8 cellular contexts compared by ENCODE assay signal in the genomic region with DNA sequence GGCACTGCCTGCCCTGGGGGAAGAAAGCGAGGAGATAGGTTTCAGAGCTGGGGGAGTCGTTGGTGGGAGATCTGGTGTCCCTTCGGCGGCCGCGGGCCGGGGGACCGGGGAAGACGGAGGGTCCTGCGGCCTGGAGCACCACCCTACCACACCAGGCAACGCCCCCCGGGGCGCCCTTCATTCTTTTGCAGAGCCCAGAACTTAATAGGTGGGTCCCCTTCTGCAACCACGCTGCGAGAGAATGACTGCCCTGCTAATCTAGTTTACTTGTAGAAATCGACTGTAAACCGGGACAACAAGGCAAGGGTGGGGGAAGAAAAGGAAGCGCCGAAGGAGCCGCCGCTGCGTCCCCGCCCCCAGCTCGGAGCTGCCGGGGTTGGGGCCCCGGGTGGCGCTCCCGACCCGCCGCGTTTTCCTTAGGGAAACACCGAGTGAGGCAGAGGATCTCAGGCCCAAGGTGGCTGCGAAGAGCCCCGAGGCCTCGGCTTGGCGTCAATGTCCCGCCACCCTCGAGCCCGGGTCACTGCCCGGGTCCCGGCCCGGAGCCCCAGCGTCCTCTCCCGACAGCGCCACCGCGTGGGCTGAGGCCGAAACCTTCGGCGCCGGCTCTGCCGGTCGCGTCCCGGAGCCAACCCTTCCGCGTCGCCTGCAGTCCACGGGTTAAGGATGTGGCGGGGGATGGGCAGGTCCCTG. TPM values are rescaled to one million over a fixed set of nuclear protein-coding genes. Genes with fewer than 3 reads are reported as not detected.
DNase-seq lines count a peak whose midpoint lies in the region; ATAC-seq and TF ChIP-seq lines count a peak whose summit lies in the region.

No MANE protein-coding gene starts in this region.

- H3K9me3 ChIP-seq in ES-I3 (ENCODE audit: control insufficient read depth, insufficient read depth, low read length) = no peaks in the 10 kb centered on the region
- no peaks in the 10 kb centered on the region for H3K9me3 ChIP-seq in HEK293 (ENCODE audit: control insufficient read depth, insufficient read depth, low read depth, low read length)
- no peaks in the 10 kb centered on the region for H3K9me3 ChIP-seq in right atrium auricular region

- H3K4me3 ChIP-seq in HEK293 (ENCODE audit: low read depth, low read length) (peak overlapping the region; percentile 41), right atrium auricular region (peak overlapping the region; percentile 8 to 49)

- intact Hi-C loops in posterior cingulate gyrus (cut with DNase I) = loop anchor here (5.0 to 10.0 kb wide), 4 partner anchors 282 to 1146 kb away; no protein-coding TSS in a partner anchor

- H3K9ac ChIP-seq in ES-I3 (ENCODE audit: low read depth, low read length) = peak overlapping the region; percentile 71

- H3K36me3 ChIP-seq in ES-I3 (ENCODE audit: insufficient read depth, low read length) (no peaks in the 10 kb centered on the region), HEK293 (ENCODE audit: control insufficient read depth in 2 of 2, insufficient read depth in 1 of 2, low read length in 2 of 2) (no peaks in the 10 kb centered on the region), right atrium auricular region (no peaks in the 10 kb centered on the region)

- peaks cover 8% of the 10 kb centered on the region for H3K4me1 ChIP-seq in ES-I3 (ENCODE audit: insufficient read depth, low read length)
- H3K4me1 ChIP-seq in HEK293 (ENCODE audit: control insufficient read depth, insufficient read depth, low read length) = peaks cover 4% of the 10 kb centered on the region; the same call in 1 of the 2 replicates
- H3K4me1 ChIP-seq in right atrium auricular region = peaks cover 0 to 38% of the 10 kb centered on the region in 2 donors

- TF ChIP-seq CTCF in HEK293 (tag by site-specific recombination; IDR thresholded peaks at IDR 0.05) = peak; percentile 54
- TF ChIP-seq CTCF in right atrium auricular region (IDR thresholded peaks at IDR 0.05) = peak; percentile 51 to 80

- CTCF ChIA-PET in HEK293 (lab: Yijun Ruan, JAX) = interaction anchor here (0.7 to 1.5 kb wide), 3 partner anchors 9 to 499 kb away, joined by 3 to 10 read pairs (median 4); no protein-coding TSS in a partner anchor

- DNase-seq in NOMO-1 treated with DMSO at 0.1 percent for 48 hours (lab: John Stamatoyannopoulos, UW; ENCODE audit: unreplicated experiment) (peak; percentile 64), anterior cingulate cortex (lab: John Stamatoyannopoulos, UW) (peak in 41 of 58 donors; percentile 23 to 71 (median 45)), right atrium auricular region (ENCODE audit: low spot score) (no peak), posterior cingulate gyrus (peak in 8 of 10 donors; percentile 69 to 95 (median 76))

- POLR2A ChIA-PET in HEK293 (lab: Yijun Ruan, JAX) = interaction anchor here (0.6 to 1.6 kb wide), 2 partner anchors 11 to 121 kb away, joined by 3 to 5 read pairs; no protein-coding TSS in a partner anchor

- peak overlapping the region; percentile 61; the same call in 1 of the 2 replicates for H3K27ac ChIP-seq in HEK293 (ENCODE audit: extremely low read depth, low read depth, low read length)
- H3K27ac ChIP-seq in right atrium auricular region = no peak overlapping the region

- H3K27me3 ChIP-seq in right atrium auricular region = peaks cover 51 to 71% of the 10 kb centered on the region in 2 donors

- ATAC-seq in GM21825 (IDR thresholded peaks at IDR 0.05; ENCODE audit: unreplicated experiment) = no peak
- ATAC-seq in HG03520 (IDR thresholded peaks at IDR 0.05; ENCODE audit: unreplicated experiment) = no peak

TF ChIP-seq in HEK293, 187 proteins besides CTCF, POLR2A, EP300 and RAD21:
- TF ChIP-seq, protein P1, sequence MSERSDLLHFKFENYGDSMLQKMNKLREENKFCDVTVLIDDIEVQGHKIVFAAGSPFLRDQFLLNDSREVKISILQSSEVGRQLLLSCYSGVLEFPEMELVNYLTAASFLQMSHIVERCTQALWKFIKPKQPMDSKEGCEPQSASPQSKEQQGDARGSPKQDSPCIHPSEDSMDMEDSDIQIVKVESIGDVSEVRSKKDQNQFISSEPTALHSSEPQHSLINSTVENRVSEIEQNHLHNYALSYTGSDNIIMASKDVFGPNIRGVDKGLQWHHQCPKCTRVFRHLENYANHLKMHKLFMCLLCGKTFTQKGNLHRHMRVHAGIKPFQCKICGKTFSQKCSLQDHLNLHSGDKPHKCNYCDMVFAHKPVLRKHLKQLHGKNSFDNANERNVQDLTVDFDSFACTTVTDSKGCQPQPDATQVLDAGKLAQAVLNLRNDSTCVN (tag by site-specific recombination; optimal IDR thresholded peaks at IDR 0.05) = peak; percentile 17
- peak; percentile 49; the same call in 1 of the 2 replicates for TF ChIP-seq ZBTB20 (tag by site-specific recombination; IDR thresholded peaks at IDR 0.05)
- no peak for TF ChIP-seq BCL11A (tag by site-specific recombination; IDR thresholded peaks at IDR 0.05; ENCODE audit: low read depth)
- TF ChIP-seq ZBTB17 (tag by site-specific recombination; IDR thresholded peaks at IDR 0.05) = 0 out of 2 replicates have a peak, but pooled peaks have one; percentile 31
- peak; percentile 68 for TF ChIP-seq ZSCAN30 (tag by site-specific recombination; IDR thresholded peaks at IDR 0.05)
- peak; percentile 28 for TF ChIP-seq ZNF654 (tag by site-specific recombination; IDR thresholded peaks at IDR 0.05; ENCODE audit: low read depth)
- no peak for TF ChIP-seq SP2 (tag by site-specific recombination; IDR thresholded peaks at IDR 0.05)
- TF ChIP-seq, protein P2, sequence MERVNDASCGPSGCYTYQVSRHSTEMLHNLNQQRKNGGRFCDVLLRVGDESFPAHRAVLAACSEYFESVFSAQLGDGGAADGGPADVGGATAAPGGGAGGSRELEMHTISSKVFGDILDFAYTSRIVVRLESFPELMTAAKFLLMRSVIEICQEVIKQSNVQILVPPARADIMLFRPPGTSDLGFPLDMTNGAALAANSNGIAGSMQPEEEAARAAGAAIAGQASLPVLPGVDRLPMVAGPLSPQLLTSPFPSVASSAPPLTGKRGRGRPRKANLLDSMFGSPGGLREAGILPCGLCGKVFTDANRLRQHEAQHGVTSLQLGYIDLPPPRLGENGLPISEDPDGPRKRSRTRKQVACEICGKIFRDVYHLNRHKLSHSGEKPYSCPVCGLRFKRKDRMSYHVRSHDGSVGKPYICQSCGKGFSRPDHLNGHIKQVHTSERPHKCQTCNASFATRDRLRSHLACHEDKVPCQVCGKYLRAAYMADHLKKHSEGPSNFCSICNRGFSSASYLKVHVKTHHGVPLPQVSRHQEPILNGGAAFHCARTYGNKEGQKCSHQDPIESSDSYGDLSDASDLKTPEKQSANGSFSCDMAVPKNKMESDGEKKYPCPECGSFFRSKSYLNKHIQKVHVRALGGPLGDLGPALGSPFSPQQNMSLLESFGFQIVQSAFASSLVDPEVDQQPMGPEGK (tag by site-specific recombination; IDR thresholded peaks at IDR 0.05) = peak; percentile 43
TF ChIP-seq in HEK293: peak in this region for 6.

RNA-seq across cellular contexts. Expression of a gene that starts 5.4 kb away (rescaled TPM):
- 1 to 10 TPM; 1.0 to 1.2 TPM for total RNA-seq in right atrium auricular region
